1 cellular context compared by ENCODE assay signal in the genomic region with DNA sequence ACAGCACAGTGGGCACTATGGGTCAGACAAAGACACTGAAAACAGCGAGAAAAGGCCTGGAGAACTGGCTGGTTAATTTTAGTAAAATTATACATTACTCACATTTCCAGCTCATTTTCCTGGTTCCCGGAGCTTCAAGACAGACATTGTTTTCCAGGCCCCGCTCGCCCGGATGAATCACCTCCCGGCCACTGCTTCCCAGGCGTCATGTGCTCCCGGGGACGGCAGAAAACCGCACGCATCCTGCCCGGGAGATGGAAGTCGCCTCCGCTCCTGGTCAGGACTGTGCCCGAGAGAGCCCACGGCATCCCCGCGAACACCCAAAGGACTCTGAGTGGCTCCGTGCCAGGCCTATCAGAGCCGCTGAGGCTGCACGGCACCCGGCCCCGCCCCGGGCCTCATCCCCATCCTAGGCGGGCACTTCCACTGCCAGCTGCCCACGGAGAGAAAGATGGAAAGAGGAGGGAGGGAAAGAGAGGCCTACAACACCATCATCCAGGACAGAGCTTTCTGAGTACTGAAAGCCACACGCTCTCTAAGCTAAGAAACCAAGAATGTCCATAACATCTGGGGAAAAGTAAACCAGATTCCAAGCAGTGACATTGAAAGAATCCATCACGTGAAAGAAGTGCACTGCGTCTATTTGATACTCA.
TF ChIP-seq lines count a peak whose summit lies in the region.

No MANE protein-coding gene starts in this region.

TF ChIP-seq in HCT116, 20 proteins besides CTCF, POLR2A, EP300 and RAD21 (continued from another document):
- TF ChIP-seq, protein P1, sequence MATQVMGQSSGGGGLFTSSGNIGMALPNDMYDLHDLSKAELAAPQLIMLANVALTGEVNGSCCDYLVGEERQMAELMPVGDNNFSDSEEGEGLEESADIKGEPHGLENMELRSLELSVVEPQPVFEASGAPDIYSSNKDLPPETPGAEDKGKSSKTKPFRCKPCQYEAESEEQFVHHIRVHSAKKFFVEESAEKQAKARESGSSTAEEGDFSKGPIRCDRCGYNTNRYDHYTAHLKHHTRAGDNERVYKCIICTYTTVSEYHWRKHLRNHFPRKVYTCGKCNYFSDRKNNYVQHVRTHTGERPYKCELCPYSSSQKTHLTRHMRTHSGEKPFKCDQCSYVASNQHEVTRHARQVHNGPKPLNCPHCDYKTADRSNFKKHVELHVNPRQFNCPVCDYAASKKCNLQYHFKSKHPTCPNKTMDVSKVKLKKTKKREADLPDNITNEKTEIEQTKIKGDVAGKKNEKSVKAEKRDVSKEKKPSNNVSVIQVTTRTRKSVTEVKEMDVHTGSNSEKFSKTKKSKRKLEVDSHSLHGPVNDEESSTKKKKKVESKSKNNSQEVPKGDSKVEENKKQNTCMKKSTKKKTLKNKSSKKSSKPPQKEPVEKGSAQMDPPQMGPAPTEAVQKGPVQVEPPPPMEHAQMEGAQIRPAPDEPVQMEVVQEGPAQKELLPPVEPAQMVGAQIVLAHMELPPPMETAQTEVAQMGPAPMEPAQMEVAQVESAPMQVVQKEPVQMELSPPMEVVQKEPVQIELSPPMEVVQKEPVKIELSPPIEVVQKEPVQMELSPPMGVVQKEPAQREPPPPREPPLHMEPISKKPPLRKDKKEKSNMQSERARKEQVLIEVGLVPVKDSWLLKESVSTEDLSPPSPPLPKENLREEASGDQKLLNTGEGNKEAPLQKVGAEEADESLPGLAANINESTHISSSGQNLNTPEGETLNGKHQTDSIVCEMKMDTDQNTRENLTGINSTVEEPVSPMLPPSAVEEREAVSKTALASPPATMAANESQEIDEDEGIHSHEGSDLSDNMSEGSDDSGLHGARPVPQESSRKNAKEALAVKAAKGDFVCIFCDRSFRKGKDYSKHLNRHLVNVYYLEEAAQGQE (IDR thresholded peaks at IDR 0.05; ENCODE audit: low read depth): no peak
- TF ChIP-seq, protein P2, sequence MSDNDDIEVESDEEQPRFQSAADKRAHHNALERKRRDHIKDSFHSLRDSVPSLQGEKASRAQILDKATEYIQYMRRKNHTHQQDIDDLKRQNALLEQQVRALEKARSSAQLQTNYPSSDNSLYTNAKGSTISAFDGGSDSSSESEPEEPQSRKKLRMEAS (IDR thresholded peaks at IDR 0.05): peak; percentile 75
